Comparison of ENCODE assay signal across 1 cellular context in the genomic region with DNA sequence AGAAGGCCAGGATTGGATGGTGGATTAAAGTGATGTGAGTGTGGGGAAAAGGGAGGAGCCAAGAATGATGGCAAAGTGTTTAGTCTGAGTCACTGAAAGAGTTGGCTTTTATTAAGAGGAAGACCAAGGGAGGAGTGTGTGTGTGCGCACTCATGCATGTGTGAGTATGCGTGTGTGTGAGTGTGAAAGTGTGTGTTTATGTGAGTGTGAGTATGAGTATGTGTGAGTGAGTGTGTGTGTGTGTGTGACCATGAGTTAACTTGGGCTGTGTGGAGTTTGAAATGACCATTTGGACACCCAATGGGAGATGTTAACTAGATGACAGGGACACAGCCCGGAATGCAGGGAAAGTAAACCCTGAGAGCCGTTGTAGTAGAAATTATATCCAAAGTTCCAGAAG.
TF ChIP-seq lines count a peak whose summit lies in the region.

No MANE protein-coding gene starts in this region.

TF ChIP-seq in IMR-90, 13 proteins besides CTCF, POLR2A, EP300 and RAD21 (continued from another document):
- TF ChIP-seq ELK1 (IDR thresholded peaks at IDR 0.05; ENCODE audit: borderline replicate concordance, low read depth, low read length) (no peak), MAFK (IDR thresholded peaks at IDR 0.05; ENCODE audit: low read depth, low read length) (no peak), USF2 (IDR thresholded peaks at IDR 0.05; ENCODE audit: low read depth, low read length) (no peak), SMC3 (IDR thresholded peaks at IDR 0.05; ENCODE audit: low read depth, low read length) (no peak), RCOR1 (IDR thresholded peaks at IDR 0.05; ENCODE audit: insufficient replicate concordance, low read length) (no peak), CHD1 (IDR thresholded peaks at IDR 0.05; ENCODE audit: low read depth, low read length) (no peak), FOS (IDR thresholded peaks at IDR 0.05; ENCODE audit: low read depth, low read length) (no peak), MAZ (IDR thresholded peaks at IDR 0.05; ENCODE audit: borderline replicate concordance, low read depth, low read length) (no peak), BHLHE40 (IDR thresholded peaks at IDR 0.05; ENCODE audit: low read depth, low read length) (no peak), NFE2L2 (IDR thresholded peaks at IDR 0.05; ENCODE audit: low read depth, low read length) (no peak)
